In the genomic region with DNA sequence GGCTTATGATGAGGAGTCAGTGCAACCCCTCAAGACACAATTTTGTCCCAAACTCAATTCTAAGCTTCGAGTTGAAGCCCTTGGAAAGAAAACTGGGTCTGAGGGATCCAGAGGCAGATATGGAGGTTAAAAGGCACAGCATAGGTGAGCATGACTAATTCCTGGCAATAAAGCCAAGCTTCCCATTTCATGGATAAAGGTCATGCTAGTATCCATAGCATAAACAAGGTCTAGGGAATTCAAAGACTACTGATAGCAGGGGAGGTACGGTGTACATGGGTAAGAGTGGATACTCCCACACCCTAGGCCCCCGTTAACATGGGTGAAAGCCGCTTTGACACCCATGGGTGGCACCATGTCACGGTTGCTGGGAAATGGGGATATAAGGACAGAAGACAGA, we compare ENCODE assay signal across 1 cellular context.
TF ChIP-seq lines count a peak whose summit lies in the region.

No MANE protein-coding gene starts in this region.

TF ChIP-seq in HEK293, 187 proteins besides CTCF, POLR2A, EP300 and RAD21 (continued from another document):
- TF ChIP-seq, protein P1, sequence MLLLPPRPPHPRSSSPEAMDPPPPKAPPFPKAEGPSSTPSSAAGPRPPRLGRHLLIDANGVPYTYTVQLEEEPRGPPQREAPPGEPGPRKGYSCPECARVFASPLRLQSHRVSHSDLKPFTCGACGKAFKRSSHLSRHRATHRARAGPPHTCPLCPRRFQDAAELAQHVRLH (tag by site-specific recombination; IDR thresholded peaks at IDR 0.05) = no peak
